In the genomic region with DNA sequence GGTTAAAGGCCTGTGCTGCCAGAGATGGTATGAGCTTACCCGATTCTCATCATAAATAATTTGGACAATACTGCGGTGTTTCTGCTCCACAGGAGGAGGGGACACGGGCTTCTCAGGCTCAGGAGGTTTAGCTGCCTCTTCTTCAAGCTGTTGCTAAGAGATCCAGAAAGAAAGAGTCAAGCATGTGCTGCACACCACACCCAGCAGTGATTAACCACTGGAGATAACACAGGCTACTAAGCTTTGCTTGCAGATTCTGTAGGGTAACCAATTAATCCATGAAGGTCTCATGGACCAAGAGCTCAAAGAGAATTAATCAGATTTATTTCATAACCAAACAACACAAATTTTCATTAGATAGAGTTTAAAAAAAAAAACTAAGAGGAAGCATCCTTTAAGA, we compare ENCODE assay signal across 1 cellular context.
TF ChIP-seq lines count a peak whose summit lies in the region.

No MANE protein-coding gene starts in this region.

TF ChIP-seq in GM12878, 131 proteins besides CTCF, POLR2A, EP300 and RAD21 (continued from another document):
- TF ChIP-seq ZNF207 (IDR thresholded peaks at IDR 0.05; ENCODE audit: borderline replicate concordance) (no peak), RUNX3 (IDR thresholded peaks at IDR 0.05; ENCODE audit: low read length) (no peak), JUND (IDR thresholded peaks at IDR 0.05; ENCODE audit: low read depth, low read length) (no peak), ZNF622 (IDR thresholded peaks at IDR 0.05) (no peak), HDGF (IDR thresholded peaks at IDR 0.05) (no peak), RBBP5 (conservative IDR thresholded peaks at IDR 0.05) (no peak), BCL11A (IDR thresholded peaks at IDR 0.05; ENCODE audit: low read depth, low read length) (no peak), BMI1 (IDR thresholded peaks at IDR 0.05; ENCODE audit: borderline replicate concordance) (no peak), SMAD1 (IDR thresholded peaks at IDR 0.05; ENCODE audit: low read depth, partially characterized antibody) (no peak), TARDBP (IDR thresholded peaks at IDR 0.05; ENCODE audit: borderline replicate concordance) (no peak), WRNIP1 (IDR thresholded peaks at IDR 0.05; ENCODE audit: borderline replicate concordance, low read depth, low read length) (no peak), NRF1 (conservative IDR thresholded peaks at IDR 0.05; ENCODE audit: low read depth, low read length) (no peak), RAD51 (IDR thresholded peaks at IDR 0.05) (no peak), ZNF217 (IDR thresholded peaks at IDR 0.05) (no peak), ASH2L (IDR thresholded peaks at IDR 0.05; ENCODE audit: borderline replicate concordance, low read depth) (no peak)
- TF ChIP-seq, protein P1, sequence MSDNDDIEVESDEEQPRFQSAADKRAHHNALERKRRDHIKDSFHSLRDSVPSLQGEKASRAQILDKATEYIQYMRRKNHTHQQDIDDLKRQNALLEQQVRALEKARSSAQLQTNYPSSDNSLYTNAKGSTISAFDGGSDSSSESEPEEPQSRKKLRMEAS (IDR thresholded peaks at IDR 0.05; ENCODE audit: low read depth, low read length) = no peak
- TF ChIP-seq, protein P2, sequence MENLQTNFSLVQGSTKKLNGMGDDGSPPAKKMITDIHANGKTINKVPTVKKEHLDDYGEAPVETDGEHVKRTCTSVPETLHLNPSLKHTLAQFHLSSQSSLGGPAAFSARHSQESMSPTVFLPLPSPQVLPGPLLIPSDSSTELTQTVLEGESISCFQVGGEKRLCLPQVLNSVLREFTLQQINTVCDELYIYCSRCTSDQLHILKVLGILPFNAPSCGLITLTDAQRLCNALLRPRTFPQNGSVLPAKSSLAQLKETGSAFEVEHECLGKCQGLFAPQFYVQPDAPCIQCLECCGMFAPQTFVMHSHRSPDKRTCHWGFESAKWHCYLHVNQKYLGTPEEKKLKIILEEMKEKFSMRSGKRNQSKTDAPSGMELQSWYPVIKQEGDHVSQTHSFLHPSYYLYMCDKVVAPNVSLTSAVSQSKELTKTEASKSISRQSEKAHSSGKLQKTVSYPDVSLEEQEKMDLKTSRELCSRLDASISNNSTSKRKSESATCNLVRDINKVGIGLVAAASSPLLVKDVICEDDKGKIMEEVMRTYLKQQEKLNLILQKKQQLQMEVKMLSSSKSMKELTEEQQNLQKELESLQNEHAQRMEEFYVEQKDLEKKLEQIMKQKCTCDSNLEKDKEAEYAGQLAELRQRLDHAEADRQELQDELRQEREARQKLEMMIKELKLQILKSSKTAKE (IDR thresholded peaks at IDR 0.05; ENCODE audit: low read depth, poor library complexity, severe bottlenecking) = no peak
